1 cellular context compared by ENCODE assay signal in the genomic region with DNA sequence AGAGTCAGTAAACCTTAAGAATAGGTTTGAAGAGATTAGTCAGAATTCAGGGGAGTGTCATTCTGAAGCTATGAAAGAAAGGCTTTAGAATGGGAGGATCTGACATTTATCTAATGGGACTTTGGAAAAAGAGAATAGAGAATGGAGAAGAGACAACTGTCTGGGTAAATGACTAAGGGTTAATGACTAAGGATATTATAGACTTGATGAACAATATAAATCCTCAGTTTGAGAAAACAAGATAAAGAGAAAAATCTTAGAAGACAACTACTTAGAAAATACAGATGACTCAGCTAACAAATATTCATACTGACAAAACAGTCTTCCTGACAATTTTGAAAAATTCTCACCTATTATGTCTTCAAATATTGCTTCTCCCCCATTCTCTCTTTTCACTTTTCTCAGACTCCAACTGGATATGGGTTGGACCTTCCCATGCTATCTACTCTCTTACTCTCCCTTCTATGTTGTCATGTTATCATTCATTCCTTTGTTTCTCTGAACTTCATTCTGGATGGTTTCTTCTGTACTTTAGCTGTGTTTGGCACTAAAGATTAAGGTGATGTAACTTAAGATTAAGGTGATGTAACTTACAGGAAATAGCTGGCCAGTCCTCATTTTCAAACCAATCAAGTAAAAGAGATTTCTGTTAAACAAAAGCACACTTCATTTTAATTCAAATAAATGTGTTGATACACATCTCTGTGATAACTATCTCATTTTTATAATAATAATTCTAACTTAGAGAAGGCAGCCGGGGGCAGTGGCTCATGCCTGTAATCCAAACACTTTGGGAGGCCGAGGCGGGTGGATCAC.
TF ChIP-seq lines count a peak whose summit lies in the region.

No MANE protein-coding gene starts in this region.

TF ChIP-seq in HepG2, 621 proteins besides CTCF, POLR2A, EP300 and RAD21 (continued from another document):
- TF ChIP-seq, protein P1, sequence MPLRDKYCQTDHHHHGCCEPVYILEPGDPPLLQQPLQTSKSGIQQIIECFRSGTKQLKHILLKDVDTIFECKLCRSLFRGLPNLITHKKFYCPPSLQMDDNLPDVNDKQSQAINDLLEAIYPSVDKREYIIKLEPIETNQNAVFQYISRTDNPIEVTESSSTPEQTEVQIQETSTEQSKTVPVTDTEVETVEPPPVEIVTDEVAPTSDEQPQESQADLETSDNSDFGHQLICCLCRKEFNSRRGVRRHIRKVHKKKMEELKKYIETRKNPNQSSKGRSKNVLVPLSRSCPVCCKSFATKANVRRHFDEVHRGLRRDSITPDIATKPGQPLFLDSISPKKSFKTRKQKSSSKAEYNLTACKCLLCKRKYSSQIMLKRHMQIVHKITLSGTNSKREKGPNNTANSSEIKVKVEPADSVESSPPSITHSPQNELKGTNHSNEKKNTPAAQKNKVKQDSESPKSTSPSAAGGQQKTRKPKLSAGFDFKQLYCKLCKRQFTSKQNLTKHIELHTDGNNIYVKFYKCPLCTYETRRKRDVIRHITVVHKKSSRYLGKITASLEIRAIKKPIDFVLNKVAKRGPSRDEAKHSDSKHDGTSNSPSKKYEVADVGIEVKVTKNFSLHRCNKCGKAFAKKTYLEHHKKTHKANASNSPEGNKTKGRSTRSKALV (CRISPR knock-in tag; IDR thresholded peaks at IDR 0.05), result no peak
- TF ChIP-seq GATAD2A (CRISPR knock-in tag; IDR thresholded peaks at IDR 0.05) (peak; percentile 47; the same call in 1 of the 2 replicates), ZNF615 (CRISPR knock-in tag; IDR thresholded peaks at IDR 0.05; ENCODE audit: borderline replicate concordance) (no peak), MAFF (IDR thresholded peaks at IDR 0.05; ENCODE audit: low read depth, low read length) (peak; percentile 42; the same call in 1 of the 2 replicates)
- TF ChIP-seq, protein P2, sequence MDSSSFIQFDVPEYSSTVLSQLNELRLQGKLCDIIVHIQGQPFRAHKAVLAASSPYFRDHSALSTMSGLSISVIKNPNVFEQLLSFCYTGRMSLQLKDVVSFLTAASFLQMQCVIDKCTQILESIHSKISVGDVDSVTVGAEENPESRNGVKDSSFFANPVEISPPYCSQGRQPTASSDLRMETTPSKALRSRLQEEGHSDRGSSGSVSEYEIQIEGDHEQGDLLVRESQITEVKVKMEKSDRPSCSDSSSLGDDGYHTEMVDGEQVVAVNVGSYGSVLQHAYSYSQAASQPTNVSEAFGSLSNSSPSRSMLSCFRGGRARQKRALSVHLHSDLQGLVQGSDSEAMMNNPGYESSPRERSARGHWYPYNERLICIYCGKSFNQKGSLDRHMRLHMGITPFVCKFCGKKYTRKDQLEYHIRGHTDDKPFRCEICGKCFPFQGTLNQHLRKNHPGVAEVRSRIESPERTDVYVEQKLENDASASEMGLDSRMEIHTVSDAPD (CRISPR knock-in tag; IDR thresholded peaks at IDR 0.05), result no peak
